Comparison of ENCODE assay signal across 19 cellular contexts in the genomic region with DNA sequence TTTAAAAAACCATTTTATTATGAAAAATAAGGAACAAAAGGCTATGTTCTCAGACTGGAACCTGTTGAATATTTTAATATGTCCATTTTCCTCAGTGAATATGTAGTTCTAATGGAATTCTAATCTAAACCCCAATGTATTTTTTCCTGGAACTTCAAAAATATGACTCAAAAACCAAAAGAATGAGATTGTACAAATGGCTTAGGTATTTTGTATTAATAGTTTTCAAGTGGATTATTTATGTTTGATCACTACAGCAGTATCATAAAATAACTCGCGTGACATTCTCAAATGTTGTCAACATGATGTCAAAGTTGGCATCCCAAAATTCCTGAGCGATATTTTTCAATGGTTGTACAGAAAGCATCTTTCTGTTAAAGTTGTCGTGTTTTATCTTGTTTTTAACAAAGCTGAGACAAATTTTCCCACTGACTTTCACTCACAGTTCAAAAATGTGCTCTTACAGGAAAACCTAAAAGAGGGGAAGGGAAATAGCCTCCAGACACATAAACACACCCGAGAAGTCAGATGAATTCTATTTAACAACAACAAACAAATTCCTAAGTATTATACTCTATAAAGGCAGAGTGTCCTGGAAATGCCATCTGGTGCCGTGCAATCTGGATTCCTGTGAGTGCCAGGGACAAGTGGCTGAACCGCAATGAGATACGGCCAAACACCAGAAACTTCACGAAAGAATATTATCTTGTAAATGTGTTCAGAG.
DNase-seq lines count a peak whose midpoint lies in the region; ATAC-seq and TF ChIP-seq lines count a peak whose summit lies in the region.
"Had no signal": no experiment of that assay in that cellular context is flagged by ENCODE, and none has a peak within 500 bp of the region (broad histone marks: within the 10 kb centered on the region; RNA-seq: fewer than 3 reads in every experiment).

No MANE protein-coding gene starts in this region.

- peak overlapping the region; percentile 43 for H3K27ac ChIP-seq in mesodermal cell (ENCODE audit: low read depth, low read length, severe bottlenecking)
- H3K27ac ChIP-seq in CD4-positive, alpha-beta T cell (ENCODE audit: low read depth, low read length) = no peak overlapping the region
- H3K27ac ChIP-seq: cardiac muscle cell, suprapubic skin had no signal

- no peak overlapping the region for H3K27ac Mint-ChIP-seq in CD4-positive, alpha-beta T cell
- H3K27ac Mint-ChIP-seq in stimulated activated naive CD8-positive, alpha-beta T cell treated with anti-CD3 and anti-CD28 coated beads, Interleukin-15, amount 100 ng/mL, for 72 hours = no peak overlapping the region
- H3K27ac Mint-ChIP-seq: activated CD4-positive, alpha-beta T cell treated with anti-CD3 and anti-CD28 coated beads for 36 hours; CD14-positive monocyte had no signal

- CTCF ChIA-PET in CD4-positive, alpha-beta T cell (lab: Charles Lee) = no interaction called here

- no peaks in the 10 kb centered on the region for H3K27me3 ChIP-seq in CD4-positive, alpha-beta T cell (ENCODE audit: control insufficient read depth, insufficient read depth, low read length)
- H3K27me3 ChIP-seq: cardiac muscle cell, suprapubic skin had no signal

- H3K9me3 ChIP-seq in mesodermal cell (ENCODE audit: control insufficient read depth, low read length) = no peaks in the 10 kb centered on the region
- no peaks in the 10 kb centered on the region for H3K9me3 ChIP-seq in CD4-positive, alpha-beta T cell (ENCODE audit: control insufficient read depth, low read length)
- H3K9me3 ChIP-seq: suprapubic skin had no signal

- no peaks in the 10 kb centered on the region for H3K36me3 ChIP-seq in mesodermal cell (ENCODE audit: control insufficient read depth, insufficient read depth, low read length)
- H3K36me3 ChIP-seq: cardiac muscle cell, suprapubic skin had no signal

- peak; percentile 63 for DNase-seq in AG20443 (ENCODE audit: low spot score)
- DNase-seq in HFF-Myc (ENCODE audit: extremely low read depth, low read depth) = peak; percentile 49
- DNase-seq in cerebellar cortex (ENCODE audit: low spot score) = peak; percentile 73
- no peak for DNase-seq in iPS-NIHi11 (ENCODE audit: low spot score)
- no peak for DNase-seq in CD4-positive, alpha-beta T cell
- DNase-seq in stimulated activated naive CD8-positive, alpha-beta T cell treated with anti-CD3 and anti-CD28 coated beads, Interleukin-15, amount 100 ng/mL, for 72 hours = no peak
- DNase-seq: activated CD4-positive, alpha-beta T cell treated with anti-CD3 and anti-CD28 coated beads for 36 hours; DMS79; effector memory CD4-positive, alpha-beta T cell; HCEC 1CT; mesendoderm; NCI-H2227 treated with DMSO at 0.1 percent for 48 hours; RPMI8226 had no signal

- TF ChIP-seq CTCF in HFF-Myc (IDR thresholded peaks at IDR 0.05; ENCODE audit: low read depth, low read length, missing control alignments) = no peak
- no peak for TF ChIP-seq CTCF in CD4-positive, alpha-beta T cell (IDR thresholded peaks at IDR 0.05)

- no peak overlapping the region for H3K4me3 Mint-ChIP-seq in CD4-positive, alpha-beta T cell
- H3K4me3 Mint-ChIP-seq in stimulated activated naive CD8-positive, alpha-beta T cell treated with anti-CD3 and anti-CD28 coated beads, Interleukin-15, amount 100 ng/mL, for 72 hours = no peak overlapping the region
- H3K4me3 Mint-ChIP-seq: activated CD4-positive, alpha-beta T cell treated with anti-CD3 and anti-CD28 coated beads for 36 hours; CD14-positive monocyte; neural crest cell had no signal

- H3K4me1 ChIP-seq in mesodermal cell (ENCODE audit: control insufficient read depth, insufficient read depth, low read length, poor library complexity, severe bottlenecking) = peaks cover 15% of the 10 kb centered on the region
- H3K4me1 ChIP-seq: suprapubic skin had no signal

- no peaks in the 10 kb centered on the region for H3K9me3 Mint-ChIP-seq in CD4-positive, alpha-beta T cell
- peaks cover 0 to 18% of the 10 kb centered on the region in 2 donors for H3K9me3 Mint-ChIP-seq in stimulated activated naive CD8-positive, alpha-beta T cell treated with anti-CD3 and anti-CD28 coated beads, Interleukin-15, amount 100 ng/mL, for 72 hours
- H3K9me3 Mint-ChIP-seq: neural crest cell had no signal

- POLR2A ChIA-PET in CD4-positive, alpha-beta T cell (lab: Charles Lee) = no interaction called here

- no peaks in the 10 kb centered on the region for H3K4me1 Mint-ChIP-seq in CD4-positive, alpha-beta T cell (ENCODE audit: low read depth)
- no peaks in the 10 kb centered on the region for H3K4me1 Mint-ChIP-seq in stimulated activated naive CD8-positive, alpha-beta T cell treated with anti-CD3 and anti-CD28 coated beads, Interleukin-15, amount 100 ng/mL, for 72 hours
- H3K4me1 Mint-ChIP-seq: activated CD4-positive, alpha-beta T cell treated with anti-CD3 and anti-CD28 coated beads for 36 hours; CD14-positive monocyte; neural crest cell had no signal

- peaks cover 3% of the 10 kb centered on the region for H3K27me3 Mint-ChIP-seq in CD4-positive, alpha-beta T cell
- H3K27me3 Mint-ChIP-seq in stimulated activated naive CD8-positive, alpha-beta T cell treated with anti-CD3 and anti-CD28 coated beads, Interleukin-15, amount 100 ng/mL, for 72 hours = no peaks in the 10 kb centered on the region
- H3K27me3 Mint-ChIP-seq: activated CD4-positive, alpha-beta T cell treated with anti-CD3 and anti-CD28 coated beads for 36 hours had no signal

- no peak for ATAC-seq in CD4-positive, alpha-beta T cell (ENCODE audit: poor library complexity)
- no peak for ATAC-seq in stimulated activated naive CD8-positive, alpha-beta T cell treated with anti-CD3 and anti-CD28 coated beads, Interleukin-15, amount 100 ng/mL, for 72 hours
- ATAC-seq in GM21360 (IDR thresholded peaks at IDR 0.05; ENCODE audit: unreplicated experiment) = no peak
- ATAC-seq: activated CD4-positive, alpha-beta T cell treated with anti-CD3 and anti-CD28 coated beads for 36 hours had no signal

- H3K36me3 Mint-ChIP-seq in CD4-positive, alpha-beta T cell (ENCODE audit: low read depth) = no peaks in the 10 kb centered on the region
- H3K36me3 Mint-ChIP-seq: CD14-positive monocyte had no signal

- H3K4me3 ChIP-seq in HFF-Myc (replicated peaks; ENCODE audit: low read depth, low read length) = peak overlapping the region; percentile 10
- no peak overlapping the region for H3K4me3 ChIP-seq in mesodermal cell (ENCODE audit: extremely low read depth, insufficient read depth, low read length, poor library complexity, severe bottlenecking)
- H3K4me3 ChIP-seq: cardiac muscle cell, suprapubic skin had no signal

- intact Hi-C loops in CD4-positive, alpha-beta T cell (cut with DNase I, micrococcal nuclease) = no loop called here

- 91 to 100% methylated on average over 1 to 5 of the region's 9 CpGs for WGBS in mesodermal cell (ENCODE audit: insufficient coverage in 2 of 2), 2 experiments

Comparison
In these comparisons a context has a peak if more than half of its experiments do, and no peak if none do; other contexts are left out.
1. DNase-seq: peak in AG20443 (single experiment), HFF-Myc (single experiment) and cerebellar cortex (single experiment); none in iPS-NIHi11 (single experiment), CD4-positive, alpha-beta T cell (0 of 10) and stimulated activated naive CD8-positive, alpha-beta T cell treated with anti-CD3 and anti-CD28 coated beads, Interleukin-15, amount 100 ng/mL, for 72 hours (0 of 2).